Comparison of ENCODE assay signal across 1 cellular context in genomic region chr21:45560106-45561021, GRCh38.
TF ChIP-seq lines count a peak whose summit lies in the region.

No MANE protein-coding gene starts in this region.

TF ChIP-seq in GM23338, 12 proteins besides CTCF, POLR2A, EP300 and RAD21 (continued from another document):
- TF ChIP-seq, protein P1, sequence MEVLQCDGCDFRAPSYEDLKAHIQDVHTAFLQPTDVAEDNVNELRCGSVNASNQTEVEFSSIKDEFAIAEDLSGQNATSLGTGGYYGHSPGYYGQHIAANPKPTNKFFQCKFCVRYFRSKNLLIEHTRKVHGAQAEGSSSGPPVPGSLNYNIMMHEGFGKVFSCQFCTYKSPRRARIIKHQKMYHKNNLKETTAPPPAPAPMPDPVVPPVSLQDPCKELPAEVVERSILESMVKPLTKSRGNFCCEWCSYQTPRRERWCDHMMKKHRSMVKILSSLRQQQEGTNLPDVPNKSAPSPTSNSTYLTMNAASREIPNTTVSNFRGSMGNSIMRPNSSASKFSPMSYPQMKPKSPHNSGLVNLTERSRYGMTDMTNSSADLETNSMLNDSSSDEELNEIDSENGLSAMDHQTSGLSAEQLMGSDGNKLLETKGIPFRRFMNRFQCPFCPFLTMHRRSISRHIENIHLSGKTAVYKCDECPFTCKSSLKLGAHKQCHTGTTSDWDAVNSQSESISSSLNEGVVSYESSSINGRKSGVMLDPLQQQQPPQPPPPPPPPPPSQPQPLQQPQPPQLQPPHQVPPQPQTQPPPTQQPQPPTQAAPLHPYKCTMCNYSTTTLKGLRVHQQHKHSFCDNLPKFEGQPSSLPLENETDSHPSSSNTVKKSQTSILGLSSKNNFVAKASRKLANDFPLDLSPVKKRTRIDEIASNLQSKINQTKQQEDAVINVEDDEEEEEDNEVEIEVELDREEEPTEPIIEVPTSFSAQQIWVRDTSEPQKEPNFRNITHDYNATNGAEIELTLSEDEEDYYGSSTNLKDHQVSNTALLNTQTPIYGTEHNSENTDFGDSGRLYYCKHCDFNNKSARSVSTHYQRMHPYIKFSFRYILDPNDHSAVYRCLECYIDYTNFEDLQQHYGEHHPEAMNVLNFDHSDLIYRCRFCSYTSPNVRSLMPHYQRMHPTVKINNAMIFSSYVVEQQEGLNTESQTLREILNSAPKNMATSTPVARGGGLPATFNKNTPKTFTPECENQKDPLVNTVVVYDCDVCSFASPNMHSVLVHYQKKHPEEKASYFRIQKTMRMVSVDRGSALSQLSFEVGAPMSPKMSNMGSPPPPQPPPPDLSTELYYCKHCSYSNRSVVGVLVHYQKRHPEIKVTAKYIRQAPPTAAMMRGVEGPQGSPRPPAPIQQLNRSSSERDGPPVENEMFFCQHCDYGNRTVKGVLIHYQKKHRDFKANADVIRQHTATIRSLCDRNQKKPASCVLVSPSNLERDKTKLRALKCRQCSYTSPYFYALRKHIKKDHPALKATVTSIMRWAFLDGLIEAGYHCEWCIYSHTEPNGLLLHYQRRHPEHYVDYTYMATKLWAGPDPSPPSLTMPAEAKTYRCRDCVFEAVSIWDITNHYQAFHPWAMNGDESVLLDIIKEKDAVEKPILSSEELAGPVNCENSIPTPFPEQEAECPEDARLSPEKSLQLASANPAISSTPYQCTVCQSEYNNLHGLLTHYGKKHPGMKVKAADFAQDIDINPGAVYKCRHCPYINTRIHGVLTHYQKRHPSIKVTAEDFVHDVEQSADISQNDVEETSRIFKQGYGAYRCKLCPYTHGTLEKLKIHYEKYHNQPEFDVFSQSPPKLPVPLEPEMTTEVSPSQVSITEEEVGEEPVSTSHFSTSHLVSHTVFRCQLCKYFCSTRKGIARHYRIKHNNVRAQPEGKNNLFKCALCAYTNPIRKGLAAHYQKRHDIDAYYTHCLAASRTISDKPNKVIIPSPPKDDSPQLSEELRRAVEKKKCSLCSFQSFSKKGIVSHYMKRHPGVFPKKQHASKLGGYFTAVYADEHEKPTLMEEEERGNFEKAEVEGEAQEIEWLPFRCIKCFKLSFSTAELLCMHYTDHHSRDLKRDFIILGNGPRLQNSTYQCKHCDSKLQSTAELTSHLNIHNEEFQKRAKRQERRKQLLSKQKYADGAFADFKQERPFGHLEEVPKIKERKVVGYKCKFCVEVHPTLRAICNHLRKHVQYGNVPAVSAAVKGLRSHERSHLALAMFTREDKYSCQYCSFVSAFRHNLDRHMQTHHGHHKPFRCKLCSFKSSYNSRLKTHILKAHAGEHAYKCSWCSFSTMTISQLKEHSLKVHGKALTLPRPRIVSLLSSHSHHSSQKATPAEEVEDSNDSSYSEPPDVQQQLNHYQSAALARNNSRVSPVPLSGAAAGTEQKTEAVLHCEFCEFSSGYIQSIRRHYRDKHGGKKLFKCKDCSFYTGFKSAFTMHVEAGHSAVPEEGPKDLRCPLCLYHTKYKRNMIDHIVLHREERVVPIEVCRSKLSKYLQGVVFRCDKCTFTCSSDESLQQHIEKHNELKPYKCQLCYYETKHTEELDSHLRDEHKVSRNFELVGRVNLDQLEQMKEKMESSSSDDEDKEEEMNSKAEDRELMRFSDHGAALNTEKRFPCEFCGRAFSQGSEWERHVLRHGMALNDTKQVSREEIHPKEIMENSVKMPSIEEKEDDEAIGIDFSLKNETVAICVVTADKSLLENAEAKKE (CRISPR knock-in tag; IDR thresholded peaks at IDR 0.05): no peak
- TF ChIP-seq JUNB (IDR thresholded peaks at IDR 0.05; ENCODE audit: unreplicated experiment): no peak
- no peak for TF ChIP-seq ETS1 (IDR thresholded peaks at IDR 0.05)
- no peak for TF ChIP-seq EZH2phosphoT487 (IDR thresholded peaks at IDR 0.05; ENCODE audit: unreplicated experiment)
- no peak for TF ChIP-seq NANOG (IDR thresholded peaks at IDR 0.05; ENCODE audit: borderline replicate concordance)
- TF ChIP-seq ZNF331 (CRISPR knock-in tag; IDR thresholded peaks at IDR 0.05; ENCODE audit: low read depth): no peak
- TF ChIP-seq EZH2 (IDR thresholded peaks at IDR 0.05; ENCODE audit: low read depth, unreplicated experiment): no peak
